Comparison of ENCODE assay signal across 19 cellular contexts in the genomic region with DNA sequence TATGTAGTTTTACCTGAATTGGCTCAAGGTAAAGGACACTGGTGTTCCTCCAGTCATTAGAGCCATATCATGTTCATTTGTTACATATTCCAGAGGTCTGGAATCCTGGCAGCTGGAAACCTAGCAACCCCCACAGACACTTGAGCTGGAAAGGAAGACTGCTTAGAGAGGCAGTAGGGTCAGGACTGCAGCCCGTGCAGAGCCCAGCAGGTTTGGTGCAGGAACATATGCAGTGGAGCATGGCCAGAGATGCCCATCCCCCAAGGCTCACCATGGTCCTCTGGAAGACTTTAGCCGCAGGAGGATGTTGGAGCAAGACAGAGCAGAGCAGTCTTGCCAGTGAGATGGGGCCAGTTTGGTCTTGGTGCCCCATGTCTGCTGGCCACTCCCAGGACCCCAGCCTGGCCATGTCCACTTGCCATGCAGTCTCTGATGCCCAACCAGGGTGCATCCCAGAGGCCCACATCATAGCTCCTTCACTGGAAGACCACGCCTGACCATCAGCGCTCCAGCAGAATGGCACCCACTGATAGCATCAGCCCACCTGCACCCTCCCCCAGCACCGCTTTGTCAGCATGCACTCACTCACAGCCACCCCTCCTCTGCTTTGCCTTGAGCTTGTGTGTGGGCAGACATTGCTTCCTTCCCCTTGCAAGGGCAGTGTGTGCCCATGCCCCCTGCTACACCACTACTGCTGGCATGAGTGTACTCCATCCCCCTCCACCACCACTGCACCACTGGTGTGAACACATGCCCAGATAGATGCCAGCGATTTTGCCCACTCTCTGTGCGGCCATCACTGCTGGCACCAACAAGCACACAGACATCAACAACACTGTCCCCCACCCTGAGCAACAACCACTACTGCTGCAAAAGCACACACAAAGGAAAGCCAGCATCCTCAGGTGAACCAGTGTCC.
"Had no signal": no experiment of that assay in that cellular context is flagged by ENCODE, and none has a peak within 500 bp of the region (broad histone marks: within the 10 kb centered on the region; RNA-seq: fewer than 3 reads in every experiment).

No MANE protein-coding gene starts in this region.

- ATAC-seq: activated naive CD4-positive, alpha-beta T cell treated with anti-CD3 and anti-CD28 coated beads, Interleukin-2, amount 50 U/mL, for 72 hours; activated T-helper 17 cell treated with anti-CD3 and anti-CD28 coated beads, Interleukin-2, amount 50 U/mL, for 72 hours; effector memory CD8-positive, alpha-beta T cell; stimulated activated naive CD8-positive, alpha-beta T cell treated with anti-CD3 and anti-CD28 coated beads, Interleukin-15, Interleukin-2, amounts not matched to agents 100 U/mL and 50 U/mL, for 24 hours; WTC11 had no signal

- H3K9me3 ChIP-seq: esophagus muscularis mucosa had no signal

- H3K9me3 Mint-ChIP-seq: brain had no signal

- H3K27me3 Mint-ChIP-seq: activated T-cell treated with anti-CD3 and anti-CD28 coated beads, Interleukin-2, amount 50 U/mL, for 24 hours; activated T-helper 17 cell treated with anti-CD3 and anti-CD28 coated beads, Interleukin-2, amount 50 U/mL, for 72 hours; brain; effector memory CD8-positive, alpha-beta T cell; naive B cell had no signal

- H3K27ac ChIP-seq: dorsolateral prefrontal cortex, esophagus muscularis mucosa had no signal

- H3K4me1 ChIP-seq: esophagus muscularis mucosa had no signal

- H3K4me3 Mint-ChIP-seq: activated T-cell treated with anti-CD3 and anti-CD28 coated beads, Interleukin-2, amount 50 U/mL, for 24 hours; activated T-helper 17 cell treated with anti-CD3 and anti-CD28 coated beads, Interleukin-2, amount 50 U/mL, for 72 hours; brain; effector memory CD8-positive, alpha-beta T cell; neural crest cell; WTC11 had no signal

- DNase-seq: activated T-cell treated with anti-CD3 and anti-CD28 coated beads, Interleukin-2, amount 50 U/mL, for 24 hours; aorta; caudate nucleus; dorsolateral prefrontal cortex; effector memory CD8-positive, alpha-beta T cell; hippocampal formation; mesendoderm; naive B cell; retina; stimulated activated CD4-positive, alpha-beta T cell treated with anti-CD3 and anti-CD28 coated beads, Interleukin-2, amount 100 ng/mL, for 48 hours; stimulated activated naive CD8-positive, alpha-beta T cell treated with anti-CD3 and anti-CD28 coated beads, Interleukin-15, Interleukin-2, amounts not matched to agents 100 U/mL and 50 U/mL, for 24 hours; T-helper 9 cell had no signal

- H3K4me3 ChIP-seq: dorsolateral prefrontal cortex, esophagus muscularis mucosa had no signal

- H3K4me1 Mint-ChIP-seq: activated T-helper 17 cell treated with anti-CD3 and anti-CD28 coated beads, Interleukin-2, amount 50 U/mL, for 72 hours; naive B cell; neural crest cell had no signal

- H3K36me3 Mint-ChIP-seq: activated naive CD4-positive, alpha-beta T cell treated with anti-CD3 and anti-CD28 coated beads, Interleukin-2, amount 50 U/mL, for 72 hours; brain; naive B cell; WTC11 had no signal

- H3K27ac Mint-ChIP-seq: activated naive CD4-positive, alpha-beta T cell treated with anti-CD3 and anti-CD28 coated beads, Interleukin-2, amount 50 U/mL, for 72 hours; activated T-cell treated with anti-CD3 and anti-CD28 coated beads, Interleukin-2, amount 50 U/mL, for 24 hours; activated T-helper 17 cell treated with anti-CD3 and anti-CD28 coated beads, Interleukin-2, amount 50 U/mL, for 72 hours; effector memory CD8-positive, alpha-beta T cell; naive B cell; WTC11 had no signal

- FAIRE-seq: frontal cortex had no signal

- H3K36me3 ChIP-seq: esophagus muscularis mucosa had no signal
